23 cellular contexts compared by ENCODE assay signal in genomic region chr14:48580692-48581091, GRCh38.
"Had no signal": no experiment of that assay in that cellular context is flagged by ENCODE, and none has a peak within 500 bp of the region (broad histone marks: within the 10 kb centered on the region; RNA-seq: fewer than 3 reads in every experiment).

No MANE protein-coding gene starts in this region.

- DNase-seq: cortex of kidney; effector memory CD4-positive, alpha-beta T cell; immature natural killer cell; left cardiac atrium; left ventricle myocardium inferior; lower lobe of right lung; natural killer cell; posterior cingulate gyrus; sigmoid colon; stimulated activated CD4-positive, alpha-beta T cell treated with anti-CD3 and anti-CD28 coated beads, Interleukin-2, amount 100 ng/mL, for 24 hours; stimulated activated CD4-positive, alpha-beta T cell treated with anti-CD3 and anti-CD28 coated beads, Interleukin-4, amount 100 ng/mL, for 4 hours; stimulated activated naive B cell treated with anti-CD40 and anti-IgM and Interleukin-4, amounts not matched to agents 10 μg/mL and 1 μg/mL and 100 μg/mL, for 72 hours; stimulated activated naive CD8-positive, alpha-beta T cell treated with anti-CD3 and anti-CD28 coated beads, Interleukin-15, amount 100 ng/mL, for 72 hours; testis had no signal

- H3K27ac Mint-ChIP-seq: immature natural killer cell; memory B cell; mesothelial cell of epicardium; natural killer cell; stimulated activated naive B cell treated with anti-CD40 and anti-IgM and Interleukin-4, amounts not matched to agents 10 μg/mL and 1 μg/mL and 100 μg/mL, for 72 hours; stimulated activated naive CD8-positive, alpha-beta T cell treated with anti-CD3 and anti-CD28 coated beads, Interleukin-15, amount 100 ng/mL, for 72 hours had no signal

- H3K4me1 Mint-ChIP-seq: immature natural killer cell; memory B cell; natural killer cell; stimulated activated naive B cell treated with anti-CD40 and anti-IgM and Interleukin-4, amounts not matched to agents 10 μg/mL and 1 μg/mL and 100 μg/mL, for 72 hours; stimulated activated naive CD8-positive, alpha-beta T cell treated with anti-CD3 and anti-CD28 coated beads, Interleukin-15, amount 100 ng/mL, for 72 hours had no signal

- ATAC-seq: gastroesophageal sphincter; left cardiac atrium; lower lobe of right lung; natural killer cell; stimulated activated naive B cell treated with anti-CD40 and anti-IgM and Interleukin-4, amounts not matched to agents 10 μg/mL and 1 μg/mL and 100 μg/mL, for 72 hours; stimulated activated naive CD8-positive, alpha-beta T cell treated with anti-CD3 and anti-CD28 coated beads, Interleukin-15, amount 100 ng/mL, for 72 hours had no signal

- H3K9me3 Mint-ChIP-seq: memory B cell; mesothelial cell of epicardium; neural crest cell; stimulated activated naive B cell treated with anti-CD40 and anti-IgM and Interleukin-4, amounts not matched to agents 10 μg/mL and 1 μg/mL and 100 μg/mL, for 72 hours; stimulated activated naive CD8-positive, alpha-beta T cell treated with anti-CD3 and anti-CD28 coated beads, Interleukin-15, amount 100 ng/mL, for 72 hours had no signal

- H3K4me3 Mint-ChIP-seq: immature natural killer cell; memory B cell; mesothelial cell of epicardium; natural killer cell; neural crest cell; stimulated activated naive B cell treated with anti-CD40 and anti-IgM and Interleukin-4, amounts not matched to agents 10 μg/mL and 1 μg/mL and 100 μg/mL, for 72 hours; stimulated activated naive CD8-positive, alpha-beta T cell treated with anti-CD3 and anti-CD28 coated beads, Interleukin-15, amount 100 ng/mL, for 72 hours had no signal

- H3K4me3 ChIP-seq: esophagus muscularis mucosa, gastroesophageal sphincter, left ventricle myocardium inferior, lower lobe of right lung, right atrium auricular region, sigmoid colon, skin epidermis, testis, tibial nerve had no signal

- H3K27me3 Mint-ChIP-seq: memory B cell; stimulated activated naive B cell treated with anti-CD40 and anti-IgM and Interleukin-4, amounts not matched to agents 10 μg/mL and 1 μg/mL and 100 μg/mL, for 72 hours; stimulated activated naive CD8-positive, alpha-beta T cell treated with anti-CD3 and anti-CD28 coated beads, Interleukin-15, amount 100 ng/mL, for 72 hours had no signal

- H3K36me3 Mint-ChIP-seq: immature natural killer cell; memory B cell; mesothelial cell of epicardium; natural killer cell; stimulated activated naive B cell treated with anti-CD40 and anti-IgM and Interleukin-4, amounts not matched to agents 10 μg/mL and 1 μg/mL and 100 μg/mL, for 72 hours had no signal

- H3K4me1 ChIP-seq: esophagus muscularis mucosa, gastroesophageal sphincter, left ventricle myocardium inferior, lower lobe of right lung, right atrium auricular region, sigmoid colon, testis, tibial nerve had no signal

- H3K27me3 ChIP-seq: esophagus muscularis mucosa, gastroesophageal sphincter, right atrium auricular region, sigmoid colon, testis, tibial nerve had no signal

- H3K36me3 ChIP-seq: esophagus muscularis mucosa, gastroesophageal sphincter, left ventricle myocardium inferior, lower lobe of right lung, right atrium auricular region, sigmoid colon, tibial nerve had no signal

- H3K27ac ChIP-seq: epithelial cell of prostate, esophagus muscularis mucosa, gastroesophageal sphincter, left ventricle myocardium inferior, lower lobe of right lung, right atrium auricular region, sigmoid colon, skin epidermis, testis, tibial nerve had no signal

- H3K9me3 ChIP-seq: esophagus muscularis mucosa, gastroesophageal sphincter, left ventricle myocardium inferior, lower lobe of right lung, right atrium auricular region, sigmoid colon, testis had no signal
